ENCODE assay signal across 32 cellular contexts in genomic region chr20:475463-476357, GRCh38. TPM values are rescaled to one million over a fixed set of nuclear protein-coding genes. Genes with fewer than 3 reads are reported as not detected.
DNase-seq lines count a peak whose midpoint lies in the region; ATAC-seq and TF ChIP-seq lines count a peak whose summit lies in the region.
"Had no signal": no experiment of that assay in that cellular context is flagged by ENCODE, and none has a peak within 500 bp of the region (broad histone marks: within the 10 kb centered on the region; RNA-seq: fewer than 3 reads in every experiment).

No MANE protein-coding gene starts in this region.

- CTCF ChIA-PET in RWPE1 (lab: Yijun Ruan, JAX) = interaction anchor here (1.5 kb wide), 1 partner anchor 121 kb away, joined by 7 read pairs; no protein-coding TSS in a partner anchor

- H3K4me1 Mint-ChIP-seq in activated CD4-positive, alpha-beta T cell treated with anti-CD3 and anti-CD28 coated beads, Interleukin-2, amount 10 ng/mL, durations not matched to agents 24 days and 14 days = peaks cover 22% of the 10 kb centered on the region
- H3K4me1 Mint-ChIP-seq in stimulated activated effector memory CD8-positive, alpha-beta T cell treated with anti-CD3 and anti-CD28 coated beads, Interleukin-12 subunit alpha, Interleukin-12 subunit beta, amount 100 ng/mL, for 72 hours = peaks cover 17% of the 10 kb centered on the region

- POLR2A ChIA-PET in RWPE1 (lab: Yijun Ruan, JAX; ENCODE audit: low non-redundant PET) = no interaction called here

- no peaks in the 10 kb centered on the region for H3K4me1 ChIP-seq in HAP-1

- no peak for DNase-seq in activated CD4-positive, alpha-beta T cell treated with anti-CD3 and anti-CD28 coated beads, Interleukin-2, amount 10 ng/mL, durations not matched to agents 24 days and 14 days
- no peak for DNase-seq in activated CD4-positive, alpha-beta T cell treated with anti-CD3 and anti-CD28 coated beads for 1 hour
- no peak for DNase-seq in RWPE1 (ENCODE audit: low spot score)
- peak; percentile 12 for DNase-seq in fibroblast of gingiva (ENCODE audit: low read depth)
- no peak for DNase-seq in stimulated activated effector memory CD8-positive, alpha-beta T cell treated with anti-CD3 and anti-CD28 coated beads, Interleukin-12 subunit alpha, Interleukin-12 subunit beta, amount 100 ng/mL, for 72 hours (ENCODE audit: low spot score in 2 of 2)
- no peak for DNase-seq in brain microvascular endothelial cell
- DNase-seq in HAP-1 (ENCODE audit: low spot score in 2 of 2) = no peak
- DNase-seq in NCI-H345 treated with DMSO at 0.1 percent for 48 hours (lab: John Stamatoyannopoulos, UW; ENCODE audit: unreplicated experiment) = no peak
- DNase-seq: 8988T; activated CD4-positive, alpha-beta T cell treated with anti-CD3 and anti-CD28 coated beads for 36 hours; activated gamma-delta T cell; body of pancreas; CD4-positive, alpha-beta T cell; DMS79 treated with DMSO at 0.1 percent for 48 hours; GDM1; HCEC 1CT; hypothalamus; left cardiac atrium; MV-4-11; NCI-H1436; NCI-H2081 treated with DMSO at 0.1 percent for 48 hours; NCI-H345; SHP77; stimulated activated CD4-positive, alpha-beta T cell treated with anti-CD3 and anti-CD28 coated beads, Interleukin-12 subunit alpha, Interleukin-12 subunit beta, amount 100 ng/mL, for 4 hours; stimulated activated CD4-positive, alpha-beta T cell treated with anti-CD3 and anti-CD28 coated beads, Interleukin-2, amount 100 ng/mL, for 48 hours; T-helper 9 cell had no signal

- H3K27ac ChIP-seq in RWPE1 = peak overlapping the region; percentile 38
- no peak overlapping the region for H3K27ac ChIP-seq in brain microvascular endothelial cell
- H3K27ac ChIP-seq: body of pancreas, neutrophil, tibial nerve had no signal

- peak overlapping the region; percentile 12 for H3K27ac Mint-ChIP-seq in activated CD4-positive, alpha-beta T cell treated with anti-CD3 and anti-CD28 coated beads, Interleukin-2, amount 10 ng/mL, durations not matched to agents 24 days and 14 days
- peak overlapping the region; percentile 58 for H3K27ac Mint-ChIP-seq in stimulated activated effector memory CD8-positive, alpha-beta T cell treated with anti-CD3 and anti-CD28 coated beads, Interleukin-12 subunit alpha, Interleukin-12 subunit beta, amount 100 ng/mL, for 72 hours
- H3K27ac Mint-ChIP-seq: CD4-positive, alpha-beta T cell; memory B cell had no signal

- H3K4me3 ChIP-seq in brain microvascular endothelial cell (ENCODE audit: low read depth, low read length) (no peak overlapping the region), HAP-1 (no peak overlapping the region)
- H3K4me3 ChIP-seq: body of pancreas, tibial nerve had no signal

- TF ChIP-seq CTCF in RWPE1 (conservative IDR thresholded peaks at IDR 0.05; ENCODE audit: low read depth) = no peak
- TF ChIP-seq CTCF in brain microvascular endothelial cell (IDR thresholded peaks at IDR 0.05; ENCODE audit: low read depth, low read length, missing control alignments) = no peak

- intact Hi-C loops in activated CD4-positive, alpha-beta T cell treated with anti-CD3 and anti-CD28 coated beads, Interleukin-2, amount 10 ng/mL, durations not matched to agents 24 days and 14 days (cut with micrococcal nuclease) = no loop called here

- ATAC-seq in stimulated activated effector memory CD8-positive, alpha-beta T cell treated with anti-CD3 and anti-CD28 coated beads, Interleukin-12 subunit alpha, Interleukin-12 subunit beta, amount 100 ng/mL, for 72 hours = no peak
- ATAC-seq: activated CD4-positive, alpha-beta T cell treated with anti-CD3 and anti-CD28 coated beads for 36 hours; body of pancreas; Panc1; sciatic nerve had no signal

- H3K27me3 Mint-ChIP-seq in activated CD4-positive, alpha-beta T cell treated with anti-CD3 and anti-CD28 coated beads, Interleukin-2, amount 10 ng/mL, durations not matched to agents 24 days and 14 days = no peaks in the 10 kb centered on the region
- H3K27me3 Mint-ChIP-seq: activated CD4-positive, alpha-beta T cell treated with anti-CD3 and anti-CD28 coated beads for 36 hours; CD4-positive, alpha-beta T cell; IgD-negative memory B cell; memory B cell had no signal

- H3K9me3 Mint-ChIP-seq in activated CD4-positive, alpha-beta T cell treated with anti-CD3 and anti-CD28 coated beads, Interleukin-2, amount 10 ng/mL, durations not matched to agents 24 days and 14 days = no peaks in the 10 kb centered on the region
- no peaks in the 10 kb centered on the region for H3K9me3 Mint-ChIP-seq in stimulated activated effector memory CD8-positive, alpha-beta T cell treated with anti-CD3 and anti-CD28 coated beads, Interleukin-12 subunit alpha, Interleukin-12 subunit beta, amount 100 ng/mL, for 72 hours
- H3K9me3 Mint-ChIP-seq: CD4-positive, alpha-beta T cell; memory B cell had no signal

- peaks cover 38% of the 10 kb centered on the region for H3K36me3 Mint-ChIP-seq in activated CD4-positive, alpha-beta T cell treated with anti-CD3 and anti-CD28 coated beads, Interleukin-2, amount 10 ng/mL, durations not matched to agents 24 days and 14 days (ENCODE audit: low read depth)
- peaks cover 64% of the 10 kb centered on the region for H3K36me3 Mint-ChIP-seq in stimulated activated effector memory CD8-positive, alpha-beta T cell treated with anti-CD3 and anti-CD28 coated beads, Interleukin-12 subunit alpha, Interleukin-12 subunit beta, amount 100 ng/mL, for 72 hours
- H3K36me3 Mint-ChIP-seq: IgD-negative memory B cell had no signal

- H3K27me3 ChIP-seq in brain microvascular endothelial cell (replicated peaks) = no peaks in the 10 kb centered on the region
- H3K27me3 ChIP-seq in HAP-1 (ENCODE audit: low read depth) = no peaks in the 10 kb centered on the region
- H3K27me3 ChIP-seq: body of pancreas, neutrophil, tibial nerve had no signal

- H3K4me3 Mint-ChIP-seq in activated CD4-positive, alpha-beta T cell treated with anti-CD3 and anti-CD28 coated beads, Interleukin-2, amount 10 ng/mL, durations not matched to agents 24 days and 14 days = no peak overlapping the region
- H3K4me3 Mint-ChIP-seq in stimulated activated effector memory CD8-positive, alpha-beta T cell treated with anti-CD3 and anti-CD28 coated beads, Interleukin-12 subunit alpha, Interleukin-12 subunit beta, amount 100 ng/mL, for 72 hours = no peak overlapping the region
- H3K4me3 Mint-ChIP-seq: activated CD4-positive, alpha-beta T cell treated with anti-CD3 and anti-CD28 coated beads for 36 hours; CD4-positive, alpha-beta T cell; IgD-negative memory B cell; memory B cell had no signal

- in situ Hi-C loops in brain microvascular endothelial cell (cut with HindIII; ENCODE audit: low pct_ligation_motif_present, low sequenced_read_pairs) = no loop called here
- in situ Hi-C loops in HAP-1 (cut with MboI; ENCODE audit: low sequenced_read_pairs) = no loop called here

- peaks cover 9% of the 10 kb centered on the region for H3K36me3 ChIP-seq in brain microvascular endothelial cell (replicated peaks)
- peaks cover 20% of the 10 kb centered on the region for H3K36me3 ChIP-seq in HAP-1 (replicated peaks)

- no peaks in the 10 kb centered on the region for H3K9me3 ChIP-seq in HAP-1
- H3K9me3 ChIP-seq: body of pancreas, neutrophil, tibial nerve had no signal

RNA-seq across cellular contexts. Expression of gene TBC1D20, which starts 13.4 kb away (rescaled TPM):
- total RNA-seq in activated CD4-positive, alpha-beta T cell treated with anti-CD3 and anti-CD28 coated beads, Interleukin-2, amount 10 ng/mL, durations not matched to agents 24 days and 14 days = 34.3 and 35.4 TPM in 2 replicates
